In the genomic region with DNA sequence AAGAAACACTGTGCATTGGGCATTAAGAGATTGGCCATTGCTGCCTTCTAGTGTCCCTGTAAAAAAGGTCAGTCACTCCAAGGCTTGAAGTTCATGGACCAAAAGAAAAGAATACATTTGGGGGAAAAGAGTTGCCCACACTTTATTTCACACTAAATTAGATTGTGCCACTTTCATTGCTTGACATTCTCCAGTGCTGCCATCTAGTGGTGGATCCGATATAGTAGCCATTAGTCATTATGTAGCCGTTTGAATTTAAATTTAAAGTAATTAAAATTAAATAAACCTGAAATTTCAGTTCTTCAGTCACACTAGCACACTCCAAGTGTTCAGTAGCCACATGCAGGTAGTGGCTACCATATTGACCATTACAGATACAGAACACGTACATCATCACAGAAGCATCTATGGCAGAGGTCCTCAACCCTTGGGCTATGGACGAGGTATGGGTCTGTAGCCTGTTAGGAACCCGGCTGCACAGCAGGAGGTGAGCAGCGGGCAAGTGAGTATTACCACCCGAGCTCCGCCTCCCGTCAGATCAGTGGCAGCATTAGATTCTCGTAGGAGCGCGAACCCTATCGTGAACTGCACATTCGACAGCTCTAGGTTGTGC, we compare ENCODE assay signal across 9 cellular contexts. TPM values are rescaled to one million over a fixed set of nuclear protein-coding genes. Genes with fewer than 3 reads are reported as not detected.
A peak's percentile ranks its signal among the peaks of the same experiment; 100 is the strongest.
DNase-seq lines count a peak whose midpoint lies in the region; ATAC-seq, FAIRE-seq and TF ChIP-seq lines count a peak whose summit lies in the region.
"Had no signal": no experiment of that assay in that cellular context is flagged by ENCODE, and none has a peak within 500 bp of the region (broad histone marks: within the 10 kb centered on the region; RNA-seq: fewer than 3 reads in every experiment).

No MANE protein-coding gene starts in this region.

- H3K4me1 ChIP-seq in K562 (replicated peaks in 1 of 2; ENCODE audit: control insufficient read depth in 2 of 2, insufficient read depth in 2 of 2, low read length in 2 of 2) (no peaks in the 10 kb centered on the region), liver (ENCODE audit: control insufficient read depth in 4 of 4, insufficient read depth in 4 of 4, low read length in 3 of 4) (no peaks in the 10 kb centered on the region), tibial nerve (peaks cover 0 to 3% (median 0%) of the 10 kb centered on the region in 4 donors)

- peak; percentile 55; the same call in 2 of the 3 replicates for ATAC-seq in K562
- ATAC-seq in HG02840 (IDR thresholded peaks at IDR 0.05; ENCODE audit: low FRiP score, unreplicated experiment) = no peak

- WGBS in K562 (ENCODE audit: insufficient coverage, low coverage, missing lambda C conversion rate) = 22% methylated on average over 14 of the region's 14 CpGs
- WGBS in liver = 57% methylated on average over 14 of the region's 14 CpGs
- WGBS in tibial nerve, 2 donors = 58 to 69% methylated on average over 14 of the region's 14 CpGs

- H3K9me3 ChIP-seq in K562 (replicated peaks; ENCODE audit: control insufficient read depth, insufficient read depth, low read depth, low read length) = no peaks in the 10 kb centered on the region
- no peaks in the 10 kb centered on the region for H3K9me3 ChIP-seq in liver (ENCODE audit: control insufficient read depth in 4 of 4, low read length in 3 of 4)
- no peaks in the 10 kb centered on the region for H3K9me3 ChIP-seq in tibial nerve

- H3K4me3 ChIP-seq in K562 = no peak overlapping the region
- H3K4me3 ChIP-seq in liver (ENCODE audit: low read depth in 1 of 3, low read length in 3 of 3) = no peak overlapping the region
- H3K4me3 ChIP-seq in tibial nerve = no peak overlapping the region

- TF ChIP-seq POLR2A in K562 (conservative IDR thresholded peaks at IDR 0.05) = no peak
- no peak for TF ChIP-seq POLR2A in tibial nerve (IDR thresholded peaks at IDR 0.05)

- POLR2A ChIA-PET in K562 (lab: Yijun Ruan, JAX) = interaction anchor here (1.2 to 1.9 kb wide), 2 partner anchors 9 to 12 kb away, joined by 3 to 8 read pairs; no protein-coding TSS in a partner anchor

- no peak overlapping the region for H3K27ac ChIP-seq in K562 (ENCODE audit: extremely low read depth, low read depth, low read length)
- H3K27ac ChIP-seq in liver (ENCODE audit: low read depth in 1 of 2, low read length in 2 of 2) = no peak overlapping the region
- H3K27ac ChIP-seq in tibial nerve = no peak overlapping the region
- H3K27ac ChIP-seq: epithelial cell of prostate had no signal

- peaks cover 13% of the 10 kb centered on the region; the same call in 1 of the 2 replicates for H4K20me1 ChIP-seq in K562 (replicated peaks; ENCODE audit: control insufficient read depth, insufficient read depth, low read length)

- peak; percentile 58 for FAIRE-seq in K562 (lab: Jason Lieb, UNC)

- CTCF ChIA-PET in K562 (lab: Yijun Ruan, JAX; ENCODE audit: low intra/inter-chr PET ratio) = no interaction called here

- peak in 2 of 3 donors; percentile 29 to 58 for DNase-seq in stimulated activated CD4-positive, alpha-beta T cell treated with anti-CD3 and anti-CD28 coated beads, Interleukin-12 subunit alpha, Interleukin-12 subunit beta, amount 100 ng/mL, for 48 hours (ENCODE audit: low read depth in 2 of 3, low spot score in 1 of 3)
- DNase-seq in stimulated activated CD4-positive, alpha-beta T cell treated with anti-CD3 and anti-CD28 coated beads, Interleukin-4, amount 100 ng/mL, for 1 hour = no peak
- DNase-seq in NCI-H460 (ENCODE audit: extremely low read depth, low read depth) (peak; percentile 52), K562 (ENCODE audit: extremely low read depth in 1 of 4, low spot score in 3 of 4) (peak; percentile 30 to 54 (median 35)), tibial nerve (ENCODE audit: low spot score in 2 of 2) (peak in 1 of 2 donors; percentile 86), NCI-H1048 (lab: John Stamatoyannopoulos, UW) (no peak)

- no peak overlapping the region for H3K4me2 ChIP-seq in K562 (ENCODE audit: insufficient read depth, low read length)

- H3K79me2 ChIP-seq in K562 (ENCODE audit: control insufficient read depth, insufficient read depth, low read length) = no peaks in the 10 kb centered on the region

- H3K9me1 ChIP-seq in K562 (ENCODE audit: control insufficient read depth, insufficient read depth, low read length) = no peaks in the 10 kb centered on the region

- H2AFZ ChIP-seq in K562 (ENCODE audit: low read depth, low read length) = no peak overlapping the region

- H3K36me3 ChIP-seq in K562 (ENCODE audit: control insufficient read depth, insufficient read depth, low read length) = no peaks in the 10 kb centered on the region
- no peaks in the 10 kb centered on the region for H3K36me3 ChIP-seq in liver (ENCODE audit: control insufficient read depth in 4 of 4, insufficient read depth in 3 of 4, low read depth in 1 of 4, low read length in 3 of 4)
- H3K36me3 ChIP-seq in tibial nerve = no peaks in the 10 kb centered on the region

- TF ChIP-seq RAD21 in K562 (CRISPR knock-in tag; conservative IDR thresholded peaks at IDR 0.05 in 1 of 2, IDR thresholded peaks at IDR 0.05 in 1 of 2) (peak in 1 of 2 experiments; percentile 40; a peak in 1 of 4 replicates), liver (IDR thresholded peaks at IDR 0.05) (peak; percentile 57 to 62)

- TF ChIP-seq EP300 in K562 (IDR thresholded peaks at IDR 0.05; ENCODE audit: low read length) (no peak), tibial nerve (IDR thresholded peaks at IDR 0.05) (no peak)

- intact Hi-C loops in K562 (cut with micrococcal nuclease) = no loop called here

- peak; percentile 45 to 77 (median 71); a peak in 5 of 6 replicates for TF ChIP-seq CTCF in K562 (IDR thresholded peaks at IDR 0.05 in 2 of 3, conservative IDR thresholded peaks at IDR 0.05 in 1 of 3; ENCODE audit: insufficient read depth in 2 of 3, low read depth in 1 of 3, low read length in 3 of 3)
- peak; percentile 67 for TF ChIP-seq CTCF in liver (IDR thresholded peaks at IDR 0.05; ENCODE audit: low read depth, low read length, missing input control)
- TF ChIP-seq CTCF in tibial nerve (IDR thresholded peaks at IDR 0.05) = peak; percentile 57 to 75 (median 69)

- in situ Hi-C loops in K562 (cut with MboI) = no loop called here

- H3K27me3 ChIP-seq in K562 (ENCODE audit: control insufficient read depth in 2 of 2, insufficient read depth in 2 of 2, low read length in 2 of 2) (peaks cover 0 to 23% of the 10 kb centered on the region in 2 experiments; a peak in 2 of 5 replicates), liver (ENCODE audit: control insufficient read depth in 4 of 4, insufficient read depth in 4 of 4, low read length in 3 of 4) (no peaks in the 10 kb centered on the region), tibial nerve (no peaks in the 10 kb centered on the region)

- H3K9ac ChIP-seq in K562 (ENCODE audit: insufficient read depth in 1 of 2, low read depth in 2 of 2, low read length in 2 of 2) (no peak overlapping the region), liver (ENCODE audit: low read depth in 1 of 2, low read length in 2 of 2) (no peak overlapping the region)

- no TSS peak for BruUV-seq in K562 (replicated peaks; lab: Mats Ljungman, UMichigan)

TF ChIP-seq in K562, 482 proteins besides CTCF, POLR2A, EP300 and RAD21 (continues in another document):
- TF ChIP-seq, protein P1, sequence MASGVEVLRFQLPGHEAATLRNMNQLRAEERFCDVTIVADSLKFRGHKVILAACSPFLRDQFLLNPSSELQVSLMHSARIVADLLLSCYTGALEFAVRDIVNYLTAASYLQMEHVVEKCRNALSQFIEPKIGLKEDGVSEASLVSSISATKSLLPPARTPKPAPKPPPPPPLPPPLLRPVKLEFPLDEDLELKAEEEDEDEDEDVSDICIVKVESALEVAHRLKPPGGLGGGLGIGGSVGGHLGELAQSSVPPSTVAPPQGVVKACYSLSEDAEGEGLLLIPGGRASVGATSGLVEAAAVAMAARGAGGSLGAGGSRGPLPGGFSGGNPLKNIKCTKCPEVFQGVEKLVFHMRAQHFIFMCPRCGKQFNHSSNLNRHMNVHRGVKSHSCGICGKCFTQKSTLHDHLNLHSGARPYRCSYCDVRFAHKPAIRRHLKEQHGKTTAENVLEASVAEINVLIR (CRISPR knock-in tag; IDR thresholded peaks at IDR 0.05) = no peak
- TF ChIP-seq CHCHD3 (CRISPR knock-in tag; IDR thresholded peaks at IDR 0.05) = no peak
- no peak for TF ChIP-seq ZNF174 (CRISPR knock-in tag; IDR thresholded peaks at IDR 0.05)

RNA-seq across cellular contexts. Expression of a gene that starts 21.9 kb away (rescaled TPM):
- total RNA-seq in NCI-H460 (2014; rRNA removed; shearing (Covaris generic)) = not detected in 2 replicates
- not detected in 2 replicates for polyA plus RNA-seq in NCI-H460 (2014; cell fraction: nucleus; rRNA removed)
- total RNA-seq in K562 (2011; cell fraction: chromatin; rRNA removed; ENCODE audit: low replicate concordance) = not detected in 2 replicates
- total RNA-seq in K562 (2011; cell fraction: nucleolus; rRNA removed) = not detected in 2 replicates
- not detected in 2 replicates for total RNA-seq in K562 (2011; cell fraction: nucleoplasm; rRNA removed)
- total RNA-seq in K562 (2014; rRNA removed) = not detected in 2 replicates
- not detected in 2 replicates for total RNA-seq in K562 (2014; rRNA removed; fragmentation: Illumina TruSeq; extraction: Trizol)
- total RNA-seq in K562 (2015; rRNA removed; fragmentation: Illumina TruSeq; extraction: Trizol) = not detected in 2 replicates
- total RNA-seq in K562 (2021) = 0.04 TPM in 1 of 2 replicates, not detected in the other
- polyA plus RNA-seq in K562 (2011; rRNA removed) = not detected in 2 replicates
- polyA plus RNA-seq in K562 (2011; cell fraction: cytosol; rRNA removed) = 0.04 and 0.06 TPM in 2 replicates
- not detected in 2 replicates for polyA plus RNA-seq in K562 (2011; cell fraction: nucleus; rRNA removed)
- polyA plus RNA-seq in K562 (2012) = not detected in 2 replicates
- polyA plus RNA-seq in K562 (2014; fragmentation: Illumina TruSeq; extraction: Trizol) = not detected in 2 replicates
- polyA plus RNA-seq in K562 (2014; fragmentation: Nextera tagmentation; extraction: Ambion mirVana) = not detected
- not detected in 2 replicates for polyA plus RNA-seq in K562 (2014; rRNA removed)
- polyA minus RNA-seq in K562 (2011; rRNA and poly(A)+ RNA removed) = not detected in 2 replicates
- not detected in 2 replicates for polyA minus RNA-seq in K562 (2011; cell fraction: cytosol; rRNA and poly(A)+ RNA removed)
- not detected in 2 replicates for polyA minus RNA-seq in K562 (2011; cell fraction: nucleus; rRNA and poly(A)+ RNA removed)
- 10 to 100 TPM; 15.6 to 21.9 TPM for total RNA-seq in liver
- polyA plus RNA-seq in liver = 10 to 100 TPM in 1 of 2 donors, 1 to 10 TPM in 1; 5.5 to 19.3 TPM
- 10 to 100 TPM; 47.3 to 79.3 (median 67.0) TPM for total RNA-seq in tibial nerve

Comparison
In these comparisons a context has a peak if more than half of its experiments do, and no peak if none do; other contexts are left out.
1. DNase-seq: peak in stimulated activated CD4-positive, alpha-beta T cell treated with anti-CD3 and anti-CD28 coated beads, Interleukin-12 subunit alpha, Interleukin-12 subunit beta, amount 100 ng/mL, for 48 hours (2 of 3), NCI-H460 (single experiment) and K562 (4 of 4); none in stimulated activated CD4-positive, alpha-beta T cell treated with anti-CD3 and anti-CD28 coated beads, Interleukin-4, amount 100 ng/mL, for 1 hour (single experiment) and NCI-H1048 (single experiment).
2. RNA of a gene that starts 21.9 kb away (total RNA-seq): 47.3 to 79.3 TPM in tibial nerve and 15.6 to 21.9 TPM in liver; not detected in NCI-H460 and 0.04 TPM in K562; every median in the first group is over 10 times any median in the second.
3. Peak in every context shown above with its lines, with median percentiles within 50 percentile points of each other: CTCF ChIP-seq.